17 cellular contexts compared by ENCODE assay signal in the genomic region with DNA sequence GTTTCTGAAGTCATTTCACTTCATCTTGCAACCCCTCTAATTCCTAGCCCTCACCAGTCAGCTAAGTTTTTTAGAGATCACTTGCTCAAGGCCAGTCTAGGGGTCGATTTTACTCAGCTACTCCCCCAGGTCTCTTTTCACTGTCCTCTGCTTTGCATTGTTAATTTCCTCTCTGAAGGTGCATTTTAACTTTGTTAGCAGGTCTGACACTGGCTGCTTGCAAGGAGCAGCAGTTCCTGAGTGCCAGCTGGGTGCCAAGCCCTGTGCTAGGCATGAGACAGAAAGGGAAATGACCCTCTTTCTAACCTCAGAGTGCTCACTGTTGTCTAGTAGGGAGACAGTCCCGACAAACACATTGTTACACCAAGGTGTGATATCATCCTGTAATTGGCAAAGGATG.
"Had no signal": no experiment of that assay in that cellular context is flagged by ENCODE, and none has a peak within 500 bp of the region (broad histone marks: within the 10 kb centered on the region; RNA-seq: fewer than 3 reads in every experiment).

No MANE protein-coding gene starts in this region.

- H3K9me3 ChIP-seq: heart left ventricle, mucosa of descending colon, sigmoid colon, tibial nerve had no signal

- H3K27me3 ChIP-seq: dorsolateral prefrontal cortex, heart left ventricle, sigmoid colon, tibial nerve had no signal

- H3K4me3 ChIP-seq: dorsolateral prefrontal cortex, heart left ventricle, mucosa of descending colon, sigmoid colon, skin epidermis, tibial nerve had no signal

- H3K36me3 Mint-ChIP-seq: naive thymus-derived CD8-positive, alpha-beta T cell had no signal

- H3K27ac ChIP-seq: dorsolateral prefrontal cortex, heart left ventricle, sigmoid colon, skin epidermis, tibial nerve had no signal

- H3K36me3 ChIP-seq: heart left ventricle, sigmoid colon, tibial nerve had no signal

- H3K4me1 Mint-ChIP-seq: naive thymus-derived CD8-positive, alpha-beta T cell; neural crest cell had no signal

- H3K4me3 Mint-ChIP-seq: naive thymus-derived CD8-positive, alpha-beta T cell; neural crest cell had no signal

- H3K4me1 ChIP-seq: heart left ventricle, sigmoid colon, tibial nerve had no signal

- H3K9me3 Mint-ChIP-seq: naive thymus-derived CD8-positive, alpha-beta T cell; neural crest cell had no signal

- H3K27ac Mint-ChIP-seq: naive thymus-derived CD8-positive, alpha-beta T cell had no signal

- DNase-seq: cortex of kidney; dorsolateral prefrontal cortex; effector CD8-positive, alpha-beta T cell; heart left ventricle; hippocampal formation; kidney glomerular epithelial cell; mammary epithelial cell; mucosa of descending colon; naive thymus-derived CD8-positive, alpha-beta T cell; posterior cingulate gyrus; sigmoid colon; stimulated activated naive CD4-positive, alpha-beta T cell treated with Interleukin-2 at 50 U/mL for 16 hours had no signal

- ATAC-seq: esophagus mucosa; heart left ventricle; left lobe of liver; mucosa of descending colon; naive thymus-derived CD8-positive, alpha-beta T cell had no signal
